19 cellular contexts compared by ENCODE assay signal in the genomic region with DNA sequence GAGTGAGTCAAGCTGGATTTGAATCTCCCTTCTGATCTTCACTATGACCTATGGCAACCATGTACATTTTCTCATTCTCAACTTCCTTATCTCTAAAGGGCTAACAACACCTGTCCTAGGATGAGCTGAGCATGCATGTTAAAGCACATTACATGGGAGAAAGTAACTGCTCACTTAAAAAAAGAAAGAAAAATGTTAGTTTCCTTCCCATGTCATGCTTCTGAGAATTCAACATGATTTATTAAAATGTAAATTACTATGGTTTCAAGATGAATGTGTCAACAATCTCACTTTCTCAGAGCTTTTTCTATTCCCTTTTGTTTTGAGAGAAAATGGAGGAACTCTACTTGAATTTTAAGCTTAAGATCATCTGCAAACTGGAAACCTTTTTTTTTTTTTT.
DNase-seq lines count a peak whose midpoint lies in the region; ATAC-seq, FAIRE-seq and TF ChIP-seq lines count a peak whose summit lies in the region.
"Had no signal": no experiment of that assay in that cellular context is flagged by ENCODE, and none has a peak within 500 bp of the region (broad histone marks: within the 10 kb centered on the region; RNA-seq: fewer than 3 reads in every experiment).

No MANE protein-coding gene starts in this region.

- H3K4me1 ChIP-seq in small intestine (ENCODE audit: control insufficient read depth in 2 of 2, insufficient read depth in 1 of 2, low read depth in 1 of 2, low read length in 1 of 2): no peaks in the 10 kb centered on the region
- H3K4me1 ChIP-seq: HAP-1 had no signal

- no peak for TF ChIP-seq CTCF in GM12865 (IDR thresholded peaks at IDR 0.05; ENCODE audit: insufficient read depth, low read depth, low read length, missing control alignments)

- peak; percentile 74 for ATAC-seq in GM18870 (IDR thresholded peaks at IDR 0.05; ENCODE audit: unreplicated experiment)
- ATAC-seq in GM21529 (IDR thresholded peaks at IDR 0.05; ENCODE audit: unreplicated experiment): peak; percentile 63
- ATAC-seq in HG03432 (IDR thresholded peaks at IDR 0.05; ENCODE audit: unreplicated experiment): peak; percentile 79
- ATAC-seq in activated CD8-positive, alpha-beta memory T cell treated with anti-CD3 and anti-CD28 coated beads, Interleukin-2, amount 10 ng/mL, durations not matched to agents 7 days and 5 days: no peak
- ATAC-seq: T-cell had no signal

- H3K4me3 Mint-ChIP-seq in activated CD8-positive, alpha-beta memory T cell treated with anti-CD3 and anti-CD28 coated beads, Interleukin-2, amount 10 ng/mL, durations not matched to agents 7 days and 5 days: no peak overlapping the region
- H3K4me3 Mint-ChIP-seq: B cell, T-cell had no signal

- no peaks in the 10 kb centered on the region for H3K27me3 ChIP-seq in small intestine (ENCODE audit: control insufficient read depth in 2 of 2, insufficient read depth in 2 of 2, low read length in 2 of 2)

- no peak overlapping the region for H3K27ac ChIP-seq in small intestine (ENCODE audit: low read depth in 1 of 2, low read length in 1 of 2)
- H3K27ac ChIP-seq: GM23248 had no signal

- no peak for FAIRE-seq in small intestine (lab: Jason Lieb, UNC)

- H3K9me3 Mint-ChIP-seq in activated CD8-positive, alpha-beta memory T cell treated with anti-CD3 and anti-CD28 coated beads, Interleukin-2, amount 10 ng/mL, durations not matched to agents 7 days and 5 days (ENCODE audit: low read depth): no peaks in the 10 kb centered on the region

- no peaks in the 10 kb centered on the region for H3K36me3 ChIP-seq in small intestine (ENCODE audit: control insufficient read depth in 2 of 2, insufficient read depth in 2 of 2, low read length in 2 of 2)
- H3K36me3 ChIP-seq: HAP-1 had no signal

- H3K36me3 Mint-ChIP-seq in activated CD8-positive, alpha-beta memory T cell treated with anti-CD3 and anti-CD28 coated beads, Interleukin-2, amount 10 ng/mL, durations not matched to agents 7 days and 5 days: no peaks in the 10 kb centered on the region
- H3K36me3 Mint-ChIP-seq: T-cell had no signal

- H3K27ac Mint-ChIP-seq in activated CD8-positive, alpha-beta memory T cell treated with anti-CD3 and anti-CD28 coated beads, Interleukin-2, amount 10 ng/mL, durations not matched to agents 7 days and 5 days: no peak overlapping the region
- H3K27ac Mint-ChIP-seq: B cell, T-cell had no signal

- no peaks in the 10 kb centered on the region for H3K9me3 ChIP-seq in small intestine (ENCODE audit: control insufficient read depth, low read depth)
- H3K9me3 ChIP-seq: SK-N-SH had no signal

- CTCF ChIA-PET in activated CD8-positive, alpha-beta memory T cell treated with anti-CD3 and anti-CD28 coated beads, Interleukin-2, amount 10 ng/mL, durations not matched to agents 7 days and 5 days (lab: Charles Lee): no interaction called here

- H3K4me1 Mint-ChIP-seq in activated CD8-positive, alpha-beta memory T cell treated with anti-CD3 and anti-CD28 coated beads, Interleukin-2, amount 10 ng/mL, durations not matched to agents 7 days and 5 days: no peaks in the 10 kb centered on the region
- H3K4me1 Mint-ChIP-seq: B cell, T-cell had no signal

- no peaks in the 10 kb centered on the region for H3K27me3 Mint-ChIP-seq in activated CD8-positive, alpha-beta memory T cell treated with anti-CD3 and anti-CD28 coated beads, Interleukin-2, amount 10 ng/mL, durations not matched to agents 7 days and 5 days

- DNase-seq in GM12865 (ENCODE audit: low read depth): peak; percentile 39
- DNase-seq in activated CD8-positive, alpha-beta memory T cell treated with anti-CD3 and anti-CD28 coated beads, Interleukin-2, amount 10 ng/mL, durations not matched to agents 7 days and 5 days: no peak
- no peak for DNase-seq in NCI-H526 (lab: John Stamatoyannopoulos, UW)
- no peak for DNase-seq in small intestine
- DNase-seq: DMS 273 treated with DMSO at 0.1 percent for 48 hours, DND-41, GM23248, NCI-H1105, NCI-H2107, NCI-H510A, NCI-H82, SHP77 treated with DMSO at 0.1 percent for 48 hours, SK-N-SH, T-cell had no signal

- no peak overlapping the region for H3K4me3 ChIP-seq in GM12865 (ENCODE audit: low read depth, low read length)
- no peak overlapping the region for H3K4me3 ChIP-seq in small intestine (ENCODE audit: low read depth in 1 of 2, low read length in 2 of 2)
- H3K4me3 ChIP-seq: GM23248, HAP-1 had no signal
